In genomic region chrX:94871640-94872039, GRCh38 we compare ENCODE assay signal across 8 cellular contexts.
"Had no signal": no experiment of that assay in that cellular context is flagged by ENCODE, and none has a peak within 500 bp of the region (broad histone marks: within the 10 kb centered on the region; RNA-seq: fewer than 3 reads in every experiment).

No MANE protein-coding gene starts in this region.

- H2AFZ ChIP-seq: GM23248, GM23338 had no signal

- DNase-seq: GM23248, H7, H9, HCEC 1CT, HFFc6 had no signal

- H3K4me2 ChIP-seq: GM23338 had no signal

- H3K9ac ChIP-seq: GM23248 had no signal

- H3K36me3 ChIP-seq: HAP-1 had no signal

- H3K4me3 Mint-ChIP-seq: GM23338, H9, HFFc6 had no signal

- H3K4me1 ChIP-seq: HAP-1 had no signal

- H3K4me3 ChIP-seq: GM23248, GM23338, HAP-1 had no signal

- ATAC-seq: GM23338, HCT116 had no signal

- H3K4me1 Mint-ChIP-seq: GM23338 had no signal

- H3K27ac ChIP-seq: GM23248 had no signal

- H3K27ac Mint-ChIP-seq: GM23338, H9, HFFc6 had no signal
